ENCODE assay signal across 9 cellular contexts in the genomic region with DNA sequence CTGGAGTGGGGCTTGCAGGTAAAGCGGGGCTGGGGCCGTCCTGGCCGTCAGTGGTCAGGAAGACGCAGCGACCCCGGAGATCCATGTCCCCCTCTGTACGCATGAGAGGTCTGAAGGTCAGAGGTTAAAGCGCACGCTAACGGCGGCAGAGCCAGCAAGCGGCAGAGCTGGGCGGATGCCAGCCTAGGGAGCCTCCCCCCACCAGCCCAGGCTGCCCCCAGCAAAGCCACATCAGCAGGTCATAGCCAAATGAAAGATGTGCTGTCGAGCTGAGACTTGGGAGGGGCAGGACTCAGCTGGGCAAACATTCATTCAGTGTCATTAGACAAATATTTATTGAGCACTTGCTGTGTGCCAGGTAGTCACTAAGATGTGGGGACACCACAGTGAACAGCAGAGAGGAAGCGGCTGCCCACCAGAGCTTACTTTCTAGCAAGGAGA. TPM values are rescaled to one million over a fixed set of nuclear protein-coding genes. Genes with fewer than 3 reads are reported as not detected.
DNase-seq lines count a peak whose midpoint lies in the region; ATAC-seq and TF ChIP-seq lines count a peak whose summit lies in the region.
"Had no signal": no experiment of that assay in that cellular context is flagged by ENCODE, and none has a peak within 500 bp of the region (broad histone marks: within the 10 kb centered on the region; RNA-seq: fewer than 3 reads in every experiment).

No MANE protein-coding gene starts in this region.

- H3K4me2 ChIP-seq in GM23338 (peak overlapping the region; percentile 88), Karpas-422 (ENCODE audit: low read depth, low read length, poor library complexity, severe bottlenecking) (no peak overlapping the region)

- ATAC-seq in GM23338: peak; percentile 2; the same call in 1 of the 3 replicates

- no peak overlapping the region for H3K4me3 ChIP-seq in CD8-positive, alpha-beta memory T cell (ENCODE audit: low read length)
- H3K4me3 ChIP-seq in GM23338: peak overlapping the region; percentile 73
- peak overlapping the region; percentile 73 for H3K4me3 ChIP-seq in WERI-Rb-1 (ENCODE audit: low read depth, low read length)
- H3K4me3 ChIP-seq in Karpas-422 (ENCODE audit: low read length): no peak overlapping the region

- H3K4me1 ChIP-seq in CD8-positive, alpha-beta memory T cell (ENCODE audit: insufficient read depth, low read length): peaks cover 28% of the 10 kb centered on the region
- peaks cover 20% of the 10 kb centered on the region for H3K4me1 ChIP-seq in GM23338 (ENCODE audit: insufficient read depth)
- H3K4me1 ChIP-seq in Karpas-422 (ENCODE audit: low read length): no peaks in the 10 kb centered on the region

- peaks cover 0 to 3% (median 0%) of the 10 kb centered on the region in 3 donors for H3K36me3 Mint-ChIP-seq in CD8-positive, alpha-beta memory T cell
- H3K36me3 Mint-ChIP-seq in GM23338 (ENCODE audit: low read depth) (no peaks in the 10 kb centered on the region), mesothelial cell of epicardium (no peaks in the 10 kb centered on the region)
- H3K36me3 Mint-ChIP-seq: activated naive CD4-positive, alpha-beta T cell treated with anti-CD3 and anti-CD28 coated beads, Interleukin-2, amount 50 U/mL, for 24 hours had no signal

- peaks cover 0 to 6% (median 2%) of the 10 kb centered on the region in 5 donors for H3K9me3 Mint-ChIP-seq in CD8-positive, alpha-beta memory T cell
- H3K9me3 Mint-ChIP-seq in GM23338 (peaks cover 7% of the 10 kb centered on the region; the same call in 2 of the 3 replicates), mesothelial cell of epicardium (peaks cover 8% of the 10 kb centered on the region)

- no peaks in the 10 kb centered on the region for H3K9me2 ChIP-seq in GM23338 (ENCODE audit: insufficient read depth)
- no peaks in the 10 kb centered on the region for H3K9me2 ChIP-seq in Karpas-422 (replicated peaks; ENCODE audit: insufficient read depth, low read length)

- peak overlapping the region; percentile 47 to 96 (median 90) for H3K27ac Mint-ChIP-seq in CD8-positive, alpha-beta memory T cell
- H3K27ac Mint-ChIP-seq in GM23338: no peak overlapping the region
- no peak overlapping the region for H3K27ac Mint-ChIP-seq in mesothelial cell of epicardium
- H3K27ac Mint-ChIP-seq: activated naive CD4-positive, alpha-beta T cell treated with anti-CD3 and anti-CD28 coated beads, Interleukin-2, amount 50 U/mL, for 24 hours had no signal

- peaks cover 8% of the 10 kb centered on the region; the same call in 1 of the 2 replicates for H3K79me2 ChIP-seq in GM23338 (replicated peaks; ENCODE audit: insufficient read depth)
- H3K79me2 ChIP-seq in Karpas-422 (ENCODE audit: low read length): no peaks in the 10 kb centered on the region

- H3K4me1 Mint-ChIP-seq in CD8-positive, alpha-beta memory T cell: peaks cover 34 to 39% (median 39%) of the 10 kb centered on the region in 3 donors
- H3K4me1 Mint-ChIP-seq in GM23338 (peaks cover 31% of the 10 kb centered on the region), mesothelial cell of epicardium (peaks cover 3% of the 10 kb centered on the region)

- CTCF ChIA-PET in CD8-positive, alpha-beta memory T cell (lab: Charles Lee): interaction anchor here (1.0 kb wide), 1 partner anchor 127 kb away, joined by 3 read pairs; no protein-coding TSS in a partner anchor

- 0 out of 2 replicates have a peak, but pooled peaks cover 4% of the 10 kb centered on the region for H3F3A ChIP-seq in GM23338 (replicated peaks; ENCODE audit: low read depth)

- H4K20me1 ChIP-seq in GM23338 (replicated peaks; ENCODE audit: insufficient read depth): peaks cover 7% of the 10 kb centered on the region; the same call in 1 of the 2 replicates
- no peaks in the 10 kb centered on the region for H4K20me1 ChIP-seq in Karpas-422 (ENCODE audit: insufficient read depth, low read depth, low read length)

- TF ChIP-seq CTCF in GM23338 (conservative IDR thresholded peaks at IDR 0.05; ENCODE audit: low read depth in 2 of 2) (no peak), WERI-Rb-1 (IDR thresholded peaks at IDR 0.05; ENCODE audit: low read depth, low read length) (no peak), mesothelial cell of epicardium (IDR thresholded peaks at IDR 0.05; ENCODE audit: unreplicated experiment) (no peak)

- DNase-seq in CD8-positive, alpha-beta memory T cell: peak in 4 of 5 donors; percentile 15 to 55 (median 23)
- DNase-seq in GM23338 (ENCODE audit: low spot score): no peak
- no peak for DNase-seq in WERI-Rb-1
- no peak for DNase-seq in mesothelial cell of epicardium (ENCODE audit: low spot score in 2 of 2, unreplicated experiment in 2 of 2)
- no peak for DNase-seq in NOMO-1 (lab: John Stamatoyannopoulos, UW; ENCODE audit: unreplicated experiment in 2 of 2)
- DNase-seq in SIG-M5 treated with dmso at 0.1 percent for 504 hours (lab: John Stamatoyannopoulos, UW; ENCODE audit: unreplicated experiment): no peak
- DNase-seq in NCI-H2107 (lab: John Stamatoyannopoulos, UW): no peak
- DNase-seq in Karpas-422: no peak

- H3K4me3 Mint-ChIP-seq in CD8-positive, alpha-beta memory T cell: peak overlapping the region; percentile 59 to 92 (median 82)
- H3K4me3 Mint-ChIP-seq in GM23338 (peak overlapping the region; percentile 70), mesothelial cell of epicardium (peak overlapping the region; percentile 56)

- POLR2A ChIA-PET in CD8-positive, alpha-beta memory T cell (lab: Charles Lee): interaction anchor here (0.9 to 2.2 kb wide), 4 partner anchors 19 to 69 kb away, joined by 3 to 12 read pairs (median 4); partner anchors contain the start of gene WFS1

- no peaks in the 10 kb centered on the region for H3K36me3 ChIP-seq in CD8-positive, alpha-beta memory T cell (ENCODE audit: insufficient read depth, low read length)
- H3K36me3 ChIP-seq in GM23338 (ENCODE audit: insufficient read depth): no peaks in the 10 kb centered on the region
- H3K36me3 ChIP-seq in WERI-Rb-1: no peaks in the 10 kb centered on the region
- H3K36me3 ChIP-seq in Karpas-422 (ENCODE audit: insufficient read depth, low read length): no peaks in the 10 kb centered on the region

- no peaks in the 10 kb centered on the region for H3K9me3 ChIP-seq in CD8-positive, alpha-beta memory T cell (ENCODE audit: low read length)
- no peaks in the 10 kb centered on the region for H3K9me3 ChIP-seq in WERI-Rb-1 (ENCODE audit: severe bottlenecking)
- no peaks in the 10 kb centered on the region for H3K9me3 ChIP-seq in Karpas-422 (ENCODE audit: low read length)

- H3K27me3 ChIP-seq in CD8-positive, alpha-beta memory T cell (ENCODE audit: insufficient read depth, low read length, poor library complexity, severe bottlenecking): no peaks in the 10 kb centered on the region
- H3K27me3 ChIP-seq in GM23338 (ENCODE audit: insufficient read depth) (peaks cover 13% of the 10 kb centered on the region), WERI-Rb-1 (ENCODE audit: insufficient read depth, low read depth, severe bottlenecking) (no peaks in the 10 kb centered on the region), Karpas-422 (ENCODE audit: low read length) (no peaks in the 10 kb centered on the region)

- H3K9ac ChIP-seq in Karpas-422 (ENCODE audit: low read length): no peak overlapping the region

- peaks cover 8 to 11% of the 10 kb centered on the region in 2 donors for H3K27me3 Mint-ChIP-seq in CD8-positive, alpha-beta memory T cell
- H3K27me3 Mint-ChIP-seq in GM23338 (ENCODE audit: insufficient read depth, low read depth, poor library complexity) (peaks cover 20% of the 10 kb centered on the region), mesothelial cell of epicardium (ENCODE audit: low read depth) (peaks cover 86% of the 10 kb centered on the region)

- H3K27ac ChIP-seq in CD8-positive, alpha-beta memory T cell (ENCODE audit: low read depth, low read length): no peak overlapping the region
- H3K27ac ChIP-seq in GM23338 (ENCODE audit: low read depth) (no peak overlapping the region), WERI-Rb-1 (peak overlapping the region; percentile 81), Karpas-422 (ENCODE audit: low read length) (no peak overlapping the region)

- H2AFZ ChIP-seq in GM23338: peak overlapping the region; percentile 95
- H2AFZ ChIP-seq in Karpas-422 (ENCODE audit: low read length): no peak overlapping the region

TF ChIP-seq in GM23338, 12 proteins besides CTCF, POLR2A, EP300 and RAD21 (continues in another document):
- no peak for TF ChIP-seq EZH2phosphoT487 (IDR thresholded peaks at IDR 0.05; ENCODE audit: unreplicated experiment)
- no peak for TF ChIP-seq ZNF331 (CRISPR knock-in tag; IDR thresholded peaks at IDR 0.05; ENCODE audit: low read depth)
- TF ChIP-seq ZNF114 (CRISPR knock-in tag; IDR thresholded peaks at IDR 0.05): no peak

RNA-seq across cellular contexts. Expression of gene JAKMIP1, which starts 0.6 kb away (rescaled TPM):
- 10 to 100 TPM; 12.7 to 14.2 TPM for total RNA-seq in CD8-positive, alpha-beta memory T cell
- 26.1 TPM for polyA plus RNA-seq in CD8-positive, alpha-beta memory T cell
- total RNA-seq in GM23338 (2014; rRNA removed; shearing (Covaris generic)): 5.1 and 5.9 TPM in 2 replicates
- polyA plus RNA-seq in GM23338 (2016; fragmentation: Nextera tagmentation; extraction: Ambion mirVana): 4.6 and 5.5 TPM in 2 replicates
- total RNA-seq in mesothelial cell of epicardium: not detected in 3 replicates
- total RNA-seq in Karpas-422 (2014; rRNA removed; shearing (Covaris generic); ENCODE audit: low replicate concordance): not detected in 2 replicates

Comparison
In these comparisons a context has a peak if more than half of its experiments do, and no peak if none do; other contexts are left out.
1. DNase-seq: peak in CD8-positive, alpha-beta memory T cell (4 of 5); none in GM23338 (single experiment), WERI-Rb-1 (single experiment), mesothelial cell of epicardium (0 of 2), NOMO-1 (0 of 2), SIG-M5 treated with dmso at 0.1 percent for 504 hours (single experiment), NCI-H2107 (single experiment) and Karpas-422 (single experiment).
2. H3K4me3 ChIP-seq: peak in GM23338 (single experiment) and WERI-Rb-1 (single experiment); none in CD8-positive, alpha-beta memory T cell (single experiment) and Karpas-422 (single experiment).
3. H3K27ac Mint-ChIP-seq: peak in CD8-positive, alpha-beta memory T cell (8 of 8); none in GM23338 (single experiment) and mesothelial cell of epicardium (single experiment).
4. Peak in every context shown above with its lines, with median percentiles within 50 percentile points of each other: H3K4me3 Mint-ChIP-seq.